Comparison of ENCODE assay signal across 8 cellular contexts in genomic region chr1:158149577-158150269, GRCh38. TPM values are rescaled to one million over a fixed set of nuclear protein-coding genes. Genes with fewer than 3 reads are reported as not detected.
DNase-seq lines count a peak whose midpoint lies in the region; ATAC-seq and TF ChIP-seq lines count a peak whose summit lies in the region.

No MANE protein-coding gene starts in this region.

- ATAC-seq in HG02610 (IDR thresholded peaks at IDR 0.05; ENCODE audit: unreplicated experiment) = peak; percentile 68

- H3K27me3 Mint-ChIP-seq in activated CD4-positive, alpha-beta T cell treated with anti-CD3 and anti-CD28 coated beads, Interleukin-2, amount 10 ng/mL, durations not matched to agents 24 days and 14 days = peaks cover 5% of the 10 kb centered on the region

- H3K27ac ChIP-seq in cingulate gyrus (ENCODE audit: low read depth, low read length) = peak overlapping the region; percentile 73

- no peaks in the 10 kb centered on the region for H3K27me3 ChIP-seq in kidney epithelial cell (ENCODE audit: control insufficient read depth, insufficient read depth, low read length)

- peaks cover 8% of the 10 kb centered on the region for H3K9me3 Mint-ChIP-seq in activated CD4-positive, alpha-beta T cell treated with anti-CD3 and anti-CD28 coated beads, Interleukin-2, amount 10 ng/mL, durations not matched to agents 24 days and 14 days

- peak overlapping the region; percentile 22 for H3K4me3 ChIP-seq in kidney epithelial cell (ENCODE audit: low read depth, low read length)

- no peaks in the 10 kb centered on the region for H3K36me3 ChIP-seq in kidney epithelial cell (ENCODE audit: control insufficient read depth, insufficient read depth, low read length)

- peak overlapping the region; percentile 76 for H3K27ac Mint-ChIP-seq in activated CD4-positive, alpha-beta T cell treated with anti-CD3 and anti-CD28 coated beads, Interleukin-2, amount 10 ng/mL, durations not matched to agents 24 days and 14 days

- intact Hi-C loops in activated CD4-positive, alpha-beta T cell treated with anti-CD3 and anti-CD28 coated beads, Interleukin-2, amount 10 ng/mL, durations not matched to agents 24 days and 14 days (cut with micrococcal nuclease) = no loop called here

- no peaks in the 10 kb centered on the region for H3K36me3 Mint-ChIP-seq in activated CD4-positive, alpha-beta T cell treated with anti-CD3 and anti-CD28 coated beads, Interleukin-2, amount 10 ng/mL, durations not matched to agents 24 days and 14 days (ENCODE audit: low read depth)

- peaks cover 20% of the 10 kb centered on the region for H3K4me1 Mint-ChIP-seq in activated CD4-positive, alpha-beta T cell treated with anti-CD3 and anti-CD28 coated beads, Interleukin-2, amount 10 ng/mL, durations not matched to agents 24 days and 14 days

- TF ChIP-seq CTCF in kidney epithelial cell (IDR thresholded peaks at IDR 0.05; ENCODE audit: insufficient read depth, low read length, poor library complexity, severe bottlenecking) = no peak

- H3K4me3 Mint-ChIP-seq in activated CD4-positive, alpha-beta T cell treated with anti-CD3 and anti-CD28 coated beads, Interleukin-2, amount 10 ng/mL, durations not matched to agents 24 days and 14 days = peak overlapping the region; percentile 94

- peak; percentile 97 for DNase-seq in DMS 273 (lab: John Stamatoyannopoulos, UW; ENCODE audit: unreplicated experiment)
- DNase-seq in NCI-H510A treated with DMSO at 0.1 percent for 48 hours (lab: John Stamatoyannopoulos, UW) = peak; percentile 80
- DNase-seq in activated CD4-positive, alpha-beta T cell treated with anti-CD3 and anti-CD28 coated beads, Interleukin-2, amount 10 ng/mL, durations not matched to agents 24 days and 14 days = peak; percentile 89
- DNase-seq in kidney epithelial cell (ENCODE audit: low read depth) = peak; percentile 82
- DNase-seq in stimulated activated CD4-positive, alpha-beta T cell treated with anti-CD3 and anti-CD28 coated beads, Interleukin-15, amount 100 ng/mL, for 1 hour (ENCODE audit: low read depth in 1 of 2, low spot score in 1 of 2) = peak; percentile 11 to 55
- DNase-seq in NCI-H1694 treated with DMSO at 0.1 percent for 48 hours (lab: John Stamatoyannopoulos, UW) = no peak

RNA-seq across cellular contexts. Expression of gene CD1D, which starts 31.0 kb away (rescaled TPM):
- not detected in 2 replicates for total RNA-seq in activated CD4-positive, alpha-beta T cell treated with anti-CD3 and anti-CD28 coated beads, Interleukin-2, amount 10 ng/mL, durations not matched to agents 24 days and 14 days
- 0.34 and 0.67 TPM in 2 replicates for total RNA-seq in kidney epithelial cell
